In the genomic region with DNA sequence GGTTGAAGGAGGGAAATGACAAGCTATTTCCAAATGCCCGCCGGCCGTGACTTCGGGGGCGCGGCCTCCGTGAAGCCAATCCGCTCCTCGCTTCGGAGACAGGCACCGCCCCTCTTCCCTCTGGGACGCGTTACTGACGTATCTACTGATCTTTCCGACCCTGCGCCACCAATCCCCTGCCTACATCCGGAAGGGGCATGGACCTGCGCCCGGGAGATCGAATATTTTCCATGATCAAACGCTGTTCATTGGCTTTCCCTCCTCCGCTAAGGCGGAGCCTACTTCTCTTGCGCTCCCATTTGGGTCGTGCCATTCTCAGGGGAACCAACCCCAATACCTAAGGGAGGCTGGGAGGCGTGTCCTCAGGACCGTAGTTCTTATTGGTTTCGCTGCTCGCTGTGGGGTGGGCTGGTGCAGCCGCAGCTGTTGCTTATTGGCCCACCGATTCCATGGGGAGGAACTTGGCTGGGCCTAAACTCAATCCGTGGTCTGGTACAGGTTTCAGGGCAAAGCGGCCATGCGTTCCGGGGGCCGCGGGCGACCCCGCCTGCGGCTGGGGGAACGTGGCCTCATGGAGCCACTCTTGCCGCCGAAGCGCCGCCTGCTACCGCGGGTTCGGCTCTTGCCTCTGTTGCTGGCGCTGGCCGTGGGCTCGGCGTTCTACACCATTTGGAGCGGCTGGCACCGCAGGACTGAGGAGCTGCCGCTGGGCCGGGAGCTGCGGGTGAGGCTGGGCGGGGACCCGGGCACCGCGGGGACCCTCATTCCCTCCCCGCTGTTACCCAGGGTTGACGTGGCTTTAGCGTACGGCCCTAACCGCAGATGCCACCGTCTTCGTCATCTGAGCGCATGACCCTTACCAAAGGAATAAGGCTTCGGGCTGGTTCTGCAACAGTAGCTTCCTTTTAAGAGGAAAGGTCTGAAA, we compare ENCODE assay signal across 1 cellular context.
TF ChIP-seq lines count a peak whose summit lies in the region.

TSS of gene QPCTL (plus strand) at position 480 of the 925 bp plus-strand sequence. CDS start at position 518, 38 bp downstream.

TF ChIP-seq in K562, 482 proteins besides CTCF, POLR2A, EP300 and RAD21 (continued from another document and continues in another):
- TF ChIP-seq, protein P1, sequence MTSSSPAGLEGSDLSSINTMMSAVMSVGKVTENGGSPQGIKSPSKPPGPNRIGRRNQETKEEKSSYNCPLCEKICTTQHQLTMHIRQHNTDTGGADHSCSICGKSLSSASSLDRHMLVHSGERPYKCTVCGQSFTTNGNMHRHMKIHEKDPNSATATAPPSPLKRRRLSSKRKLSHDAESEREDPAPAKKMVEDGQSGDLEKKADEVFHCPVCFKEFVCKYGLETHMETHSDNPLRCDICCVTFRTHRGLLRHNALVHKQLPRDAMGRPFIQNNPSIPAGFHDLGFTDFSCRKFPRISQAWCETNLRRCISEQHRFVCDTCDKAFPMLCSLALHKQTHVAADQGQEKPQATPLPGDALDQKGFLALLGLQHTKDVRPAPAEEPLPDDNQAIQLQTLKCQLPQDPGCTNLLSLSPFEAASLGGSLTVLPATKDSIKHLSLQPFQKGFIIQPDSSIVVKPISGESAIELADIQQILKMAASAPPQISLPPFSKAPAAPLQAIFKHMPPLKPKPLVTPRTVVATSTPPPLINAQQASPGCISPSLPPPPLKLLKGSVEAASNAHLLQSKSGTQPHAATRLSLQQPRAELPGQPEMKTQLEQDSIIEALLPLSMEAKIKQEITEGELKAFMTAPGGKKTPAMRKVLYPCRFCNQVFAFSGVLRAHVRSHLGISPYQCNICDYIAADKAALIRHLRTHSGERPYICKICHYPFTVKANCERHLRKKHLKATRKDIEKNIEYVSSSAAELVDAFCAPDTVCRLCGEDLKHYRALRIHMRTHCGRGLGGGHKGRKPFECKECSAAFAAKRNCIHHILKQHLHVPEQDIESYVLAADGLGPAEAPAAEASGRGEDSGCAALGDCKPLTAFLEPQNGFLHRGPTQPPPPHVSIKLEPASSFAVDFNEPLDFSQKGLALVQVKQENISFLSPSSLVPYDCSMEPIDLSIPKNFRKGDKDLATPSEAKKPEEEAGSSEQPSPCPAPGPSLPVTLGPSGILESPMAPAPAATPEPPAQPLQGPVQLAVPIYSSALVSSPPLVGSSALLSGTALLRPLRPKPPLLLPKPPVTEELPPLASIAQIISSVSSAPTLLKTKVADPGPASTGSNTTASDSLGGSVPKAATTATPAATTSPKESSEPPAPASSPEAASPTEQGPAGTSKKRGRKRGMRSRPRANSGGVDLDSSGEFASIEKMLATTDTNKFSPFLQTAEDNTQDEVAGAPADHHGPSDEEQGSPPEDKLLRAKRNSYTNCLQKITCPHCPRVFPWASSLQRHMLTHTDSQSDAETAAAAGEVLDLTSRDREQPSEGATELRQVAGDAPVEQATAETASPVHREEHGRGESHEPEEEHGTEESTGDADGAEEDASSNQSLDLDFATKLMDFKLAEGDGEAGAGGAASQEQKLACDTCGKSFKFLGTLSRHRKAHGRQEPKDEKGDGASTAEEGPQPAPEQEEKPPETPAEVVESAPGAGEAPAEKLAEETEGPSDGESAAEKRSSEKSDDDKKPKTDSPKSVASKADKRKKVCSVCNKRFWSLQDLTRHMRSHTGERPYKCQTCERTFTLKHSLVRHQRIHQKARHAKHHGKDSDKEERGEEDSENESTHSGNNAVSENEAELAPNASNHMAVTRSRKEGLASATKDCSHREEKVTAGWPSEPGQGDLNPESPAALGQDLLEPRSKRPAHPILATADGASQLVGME (CRISPR knock-in tag; IDR thresholded peaks at IDR 0.05) = no peak
- no peak for TF ChIP-seq SMARCB1 (IDR thresholded peaks at IDR 0.05; ENCODE audit: insufficient read length, low read depth)
- TF ChIP-seq NFE2L1 (tag; IDR thresholded peaks at IDR 0.05; ENCODE audit: borderline replicate concordance, low read depth) = no peak
- TF ChIP-seq, protein P2, sequence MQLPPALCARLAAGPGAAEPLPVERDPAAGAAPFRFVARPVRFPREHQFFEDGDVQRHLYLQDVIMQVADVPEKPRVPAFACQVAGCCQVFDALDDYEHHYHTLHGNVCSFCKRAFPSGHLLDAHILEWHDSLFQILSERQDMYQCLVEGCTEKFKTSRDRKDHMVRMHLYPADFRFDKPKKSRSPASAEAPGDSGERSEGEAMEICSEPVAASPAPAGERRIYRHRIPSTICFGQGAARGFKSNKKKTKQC (CRISPR knock-in tag; IDR thresholded peaks at IDR 0.05) = no peak; the same call in 1 of the 2 replicates
- no peak for TF ChIP-seq RHOXF2B (CRISPR knock-in tag; conservative IDR thresholded peaks at IDR 0.05)
- TF ChIP-seq, protein P3, sequence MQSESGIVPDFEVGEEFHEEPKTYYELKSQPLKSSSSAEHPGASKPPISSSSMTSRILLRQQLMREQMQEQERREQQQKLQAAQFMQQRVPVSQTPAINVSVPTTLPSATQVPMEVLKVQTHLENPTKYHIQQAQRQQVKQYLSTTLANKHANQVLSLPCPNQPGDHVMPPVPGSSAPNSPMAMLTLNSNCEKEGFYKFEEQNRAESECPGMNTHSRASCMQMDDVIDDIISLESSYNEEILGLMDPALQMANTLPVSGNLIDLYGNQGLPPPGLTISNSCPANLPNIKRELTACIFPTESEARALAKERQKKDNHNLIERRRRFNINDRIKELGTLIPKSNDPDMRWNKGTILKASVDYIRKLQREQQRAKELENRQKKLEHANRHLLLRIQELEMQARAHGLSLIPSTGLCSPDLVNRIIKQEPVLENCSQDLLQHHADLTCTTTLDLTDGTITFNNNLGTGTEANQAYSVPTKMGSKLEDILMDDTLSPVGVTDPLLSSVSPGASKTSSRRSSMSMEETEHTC (IDR thresholded peaks at IDR 0.05) = no peak
- TF ChIP-seq USF1 (CRISPR knock-in tag; IDR thresholded peaks at IDR 0.05) = peak; percentile 63; the same call in 1 of the 2 replicates
- TF ChIP-seq FOXA3 (CRISPR knock-in tag; conservative IDR thresholded peaks at IDR 0.05 in 1 of 2, IDR thresholded peaks at IDR 0.05 in 1 of 2) = peak in 1 of 2 experiments; percentile 39; a peak in 1 of 4 replicates
- no peak for TF ChIP-seq ZNF347 (CRISPR knock-in tag; IDR thresholded peaks at IDR 0.05; ENCODE audit: low read depth)
- no peak for TF ChIP-seq RNF219 (CRISPR knock-in tag; IDR thresholded peaks at IDR 0.05)
- no peak for TF ChIP-seq ZNF263 (CRISPR knock-in tag; IDR thresholded peaks at IDR 0.05; ENCODE audit: borderline replicate concordance)
- TF ChIP-seq SMAD1 (IDR thresholded peaks at IDR 0.05; ENCODE audit: low read depth, low read length, partially characterized antibody) = no peak
- TF ChIP-seq NFYB (IDR thresholded peaks at IDR 0.05; ENCODE audit: extremely low read depth, insufficient read length) = peak; percentile 78
- TF ChIP-seq ZNF41 (CRISPR knock-in tag; conservative IDR thresholded peaks at IDR 0.05) = no peak
- no peak for TF ChIP-seq HMGN3 (IDR thresholded peaks at IDR 0.05; ENCODE audit: borderline replicate concordance, extremely low read depth, insufficient read length, low read depth, low read length)
- TF ChIP-seq RBM39 (optimal IDR thresholded peaks at IDR 0.05; ENCODE audit: low read depth, low read length) = no peak
- TF ChIP-seq HDAC8 (tag; IDR thresholded peaks at IDR 0.05) = no peak
- TF ChIP-seq ZNF174 (CRISPR knock-in tag; IDR thresholded peaks at IDR 0.05) = no peak
- TF ChIP-seq RFX1 (IDR thresholded peaks at IDR 0.05) = no peak; the same call in 1 of the 2 replicates
- TF ChIP-seq ZNF316 (IDR thresholded peaks at IDR 0.05) = no peak
- TF ChIP-seq, protein P4, sequence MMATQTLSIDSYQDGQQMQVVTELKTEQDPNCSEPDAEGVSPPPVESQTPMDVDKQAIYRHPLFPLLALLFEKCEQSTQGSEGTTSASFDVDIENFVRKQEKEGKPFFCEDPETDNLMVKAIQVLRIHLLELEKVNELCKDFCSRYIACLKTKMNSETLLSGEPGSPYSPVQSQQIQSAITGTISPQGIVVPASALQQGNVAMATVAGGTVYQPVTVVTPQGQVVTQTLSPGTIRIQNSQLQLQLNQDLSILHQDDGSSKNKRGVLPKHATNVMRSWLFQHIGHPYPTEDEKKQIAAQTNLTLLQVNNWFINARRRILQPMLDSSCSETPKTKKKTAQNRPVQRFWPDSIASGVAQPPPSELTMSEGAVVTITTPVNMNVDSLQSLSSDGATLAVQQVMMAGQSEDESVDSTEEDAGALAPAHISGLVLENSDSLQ (IDR thresholded peaks at IDR 0.05) = peak; percentile 85
- no peak for TF ChIP-seq NCOA1 (IDR thresholded peaks at IDR 0.05; ENCODE audit: low read depth)
- TF ChIP-seq TCF7L2 (IDR thresholded peaks at IDR 0.05; ENCODE audit: low read depth, low read length) = no peak
- TF ChIP-seq HNRNPLL (IDR thresholded peaks at IDR 0.05; ENCODE audit: low read depth, low read length, poor library complexity, severe bottlenecking) = peak; percentile 91
- TF ChIP-seq, protein P5, sequence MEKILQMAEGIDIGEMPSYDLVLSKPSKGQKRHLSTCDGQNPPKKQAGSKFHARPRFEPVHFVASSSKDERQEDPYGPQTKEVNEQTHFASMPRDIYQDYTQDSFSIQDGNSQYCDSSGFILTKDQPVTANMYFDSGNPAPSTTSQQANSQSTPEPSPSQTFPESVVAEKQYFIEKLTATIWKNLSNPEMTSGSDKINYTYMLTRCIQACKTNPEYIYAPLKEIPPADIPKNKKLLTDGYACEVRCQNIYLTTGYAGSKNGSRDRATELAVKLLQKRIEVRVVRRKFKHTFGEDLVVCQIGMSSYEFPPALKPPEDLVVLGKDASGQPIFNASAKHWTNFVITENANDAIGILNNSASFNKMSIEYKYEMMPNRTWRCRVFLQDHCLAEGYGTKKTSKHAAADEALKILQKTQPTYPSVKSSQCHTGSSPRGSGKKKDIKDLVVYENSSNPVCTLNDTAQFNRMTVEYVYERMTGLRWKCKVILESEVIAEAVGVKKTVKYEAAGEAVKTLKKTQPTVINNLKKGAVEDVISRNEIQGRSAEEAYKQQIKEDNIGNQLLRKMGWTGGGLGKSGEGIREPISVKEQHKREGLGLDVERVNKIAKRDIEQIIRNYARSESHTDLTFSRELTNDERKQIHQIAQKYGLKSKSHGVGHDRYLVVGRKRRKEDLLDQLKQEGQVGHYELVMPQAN (IDR thresholded peaks at IDR 0.05; ENCODE audit: borderline replicate concordance) = no peak
- TF ChIP-seq KLF6 (CRISPR knock-in tag; IDR thresholded peaks at IDR 0.05; ENCODE audit: borderline replicate concordance) = no peak
- no peak for TF ChIP-seq CBFB (CRISPR knock-in tag; IDR thresholded peaks at IDR 0.05)
- TF ChIP-seq CREB1 (IDR thresholded peaks at IDR 0.05) = peak; percentile 90
- TF ChIP-seq CREB1 (CRISPR knock-in tag; IDR thresholded peaks at IDR 0.05) = peak; percentile 85
- TF ChIP-seq SMAD4 (CRISPR knock-in tag; conservative IDR thresholded peaks at IDR 0.05) = no peak
- TF ChIP-seq, protein P6, sequence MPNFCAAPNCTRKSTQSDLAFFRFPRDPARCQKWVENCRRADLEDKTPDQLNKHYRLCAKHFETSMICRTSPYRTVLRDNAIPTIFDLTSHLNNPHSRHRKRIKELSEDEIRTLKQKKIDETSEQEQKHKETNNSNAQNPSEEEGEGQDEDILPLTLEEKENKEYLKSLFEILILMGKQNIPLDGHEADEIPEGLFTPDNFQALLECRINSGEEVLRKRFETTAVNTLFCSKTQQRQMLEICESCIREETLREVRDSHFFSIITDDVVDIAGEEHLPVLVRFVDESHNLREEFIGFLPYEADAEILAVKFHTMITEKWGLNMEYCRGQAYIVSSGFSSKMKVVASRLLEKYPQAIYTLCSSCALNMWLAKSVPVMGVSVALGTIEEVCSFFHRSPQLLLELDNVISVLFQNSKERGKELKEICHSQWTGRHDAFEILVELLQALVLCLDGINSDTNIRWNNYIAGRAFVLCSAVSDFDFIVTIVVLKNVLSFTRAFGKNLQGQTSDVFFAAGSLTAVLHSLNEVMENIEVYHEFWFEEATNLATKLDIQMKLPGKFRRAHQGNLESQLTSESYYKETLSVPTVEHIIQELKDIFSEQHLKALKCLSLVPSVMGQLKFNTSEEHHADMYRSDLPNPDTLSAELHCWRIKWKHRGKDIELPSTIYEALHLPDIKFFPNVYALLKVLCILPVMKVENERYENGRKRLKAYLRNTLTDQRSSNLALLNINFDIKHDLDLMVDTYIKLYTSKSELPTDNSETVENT (CRISPR knock-in tag; IDR thresholded peaks at IDR 0.05) = 0 out of 2 replicates have a peak, but pooled peaks have one; percentile 34
- no peak for TF ChIP-seq CHAMP1 (IDR thresholded peaks at IDR 0.05)
- no peak for TF ChIP-seq IFI16 (CRISPR knock-in tag; IDR thresholded peaks at IDR 0.05)
- TF ChIP-seq ZNF146 (CRISPR knock-in tag; IDR thresholded peaks at IDR 0.05; ENCODE audit: unreplicated experiment) = no peak
- no peak for TF ChIP-seq POLR2H (tag; IDR thresholded peaks at IDR 0.05; ENCODE audit: low read depth)
- peak; percentile 59; the same call in 1 of the 2 replicates for TF ChIP-seq HDGF (IDR thresholded peaks at IDR 0.05)
- no peak; the same call in 1 of the 2 replicates for TF ChIP-seq FOXJ2 (tag; IDR thresholded peaks at IDR 0.05)
- no peak for TF ChIP-seq MCM2 (IDR thresholded peaks at IDR 0.05; ENCODE audit: low read depth)
